ENCODE assay signal across 18 cellular contexts in genomic region chr12:16492240-16492639, GRCh38.
"Had no signal": no experiment of that assay in that cellular context is flagged by ENCODE, and none has a peak within 500 bp of the region (broad histone marks: within the 10 kb centered on the region; RNA-seq: fewer than 3 reads in every experiment).

No MANE protein-coding gene starts in this region.

- ATAC-seq: activated CD8-positive, alpha-beta memory T cell treated with anti-CD3 and anti-CD28 coated beads, Interleukin-2, amount 10 ng/mL, durations not matched to agents 7 days and 5 days; esophagus mucosa; gastroesophageal sphincter; lower lobe of right lung; natural killer cell; sciatic nerve; stimulated activated naive CD8-positive, alpha-beta T cell treated with anti-CD3 and anti-CD28 coated beads, Interleukin-15, amount 100 ng/mL, for 72 hours had no signal

- H3K36me3 ChIP-seq: gastroesophageal sphincter, lower lobe of right lung, neutrophil, pancreas, suprapubic skin, transverse colon, uterus had no signal

- DNase-seq: activated B cell treated with CpG ODN at 0.5 μM for 24 hours; activated CD4-positive, alpha-beta memory T cell treated with anti-CD3 and anti-CD28 coated beads for 36 hours; activated CD4-positive, alpha-beta T cell treated with anti-CD3 and anti-CD28 coated beads for 4 hours; activated CD8-positive, alpha-beta memory T cell treated with anti-CD3 and anti-CD28 coated beads, Interleukin-2, amount 10 ng/mL, durations not matched to agents 7 days and 5 days; effector CD4-positive, alpha-beta T cell; lower lobe of right lung; natural killer cell; pancreas; stimulated activated CD4-positive, alpha-beta T cell treated with anti-CD3 and anti-CD28 coated beads, Interleukin-4, amount 100 ng/mL, for 1 hour; stimulated activated naive CD8-positive, alpha-beta T cell treated with anti-CD3 and anti-CD28 coated beads, Interleukin-15, amount 100 ng/mL, for 72 hours; transverse colon; uterus had no signal

- H3K4me3 ChIP-seq: gastroesophageal sphincter, lower lobe of right lung, pancreas, smooth muscle cell, suprapubic skin, transverse colon, uterus had no signal

- H3K9me3 ChIP-seq: gastroesophageal sphincter, lower lobe of right lung, neutrophil, pancreas, suprapubic skin, transverse colon, uterus had no signal

- H3K4me1 ChIP-seq: gastroesophageal sphincter, lower lobe of right lung, pancreas, suprapubic skin, uterus had no signal

- H3K27ac ChIP-seq: gastroesophageal sphincter, lower lobe of right lung, neutrophil, pancreas, suprapubic skin, transverse colon, uterus had no signal

- H3K27me3 ChIP-seq: gastroesophageal sphincter, neutrophil, pancreas, suprapubic skin, transverse colon, uterus had no signal
